Comparison of ENCODE assay signal across 8 cellular contexts in genomic region chr7:32494946-32495297, GRCh38. TPM values are rescaled to one million over a fixed set of nuclear protein-coding genes. Genes with fewer than 3 reads are reported as not detected.
DNase-seq lines count a peak whose midpoint lies in the region.

No MANE protein-coding gene starts in this region.

- peaks cover 9% of the 10 kb centered on the region in 2 donors for H3K4me1 ChIP-seq in mucosa of rectum (ENCODE audit: control insufficient read depth in 2 of 2, insufficient read depth in 2 of 2, low read length in 2 of 2)

- H3K9me3 ChIP-seq in mucosa of rectum (ENCODE audit: control insufficient read depth in 2 of 2, low read length in 2 of 2) = no peaks in the 10 kb centered on the region

- H3K4me1 Mint-ChIP-seq in activated naive CD4-positive, alpha-beta T cell treated with anti-CD3 and anti-CD28 coated beads, Interleukin-2, amount 50 U/mL, for 24 hours = peaks cover 23% of the 10 kb centered on the region

- no peaks in the 10 kb centered on the region for H3K27me3 ChIP-seq in mucosa of rectum (ENCODE audit: control insufficient read depth in 2 of 2, insufficient read depth in 2 of 2, low read length in 2 of 2)

- H3K36me3 Mint-ChIP-seq in activated naive CD4-positive, alpha-beta T cell treated with anti-CD3 and anti-CD28 coated beads, Interleukin-2, amount 50 U/mL, for 24 hours = peaks cover 5% of the 10 kb centered on the region

- H3K4me3 ChIP-seq in mucosa of rectum (ENCODE audit: low read length in 2 of 2) = peak overlapping the region; percentile 77 to 94

- H3K9me3 Mint-ChIP-seq in activated naive CD4-positive, alpha-beta T cell treated with anti-CD3 and anti-CD28 coated beads, Interleukin-2, amount 50 U/mL, for 24 hours = no peaks in the 10 kb centered on the region

- no peak for DNase-seq in activated naive CD4-positive, alpha-beta T cell (lab: John Stamatoyannopoulos, UW)
- peak; percentile 41 for DNase-seq in HS-5 (ENCODE audit: low read depth)
- no peak for DNase-seq in caudate nucleus (lab: John Stamatoyannopoulos, UW)
- no peak for DNase-seq in retina
- no peak for DNase-seq in HT-29 (ENCODE audit: low spot score)
- no peak for DNase-seq in activated CD4-positive, CD25-positive, alpha-beta regulatory T cell (lab: John Stamatoyannopoulos, UW)

- peak overlapping the region; percentile 92 for H3K4me3 Mint-ChIP-seq in activated naive CD4-positive, alpha-beta T cell treated with anti-CD3 and anti-CD28 coated beads, Interleukin-2, amount 50 U/mL, for 24 hours

- peak overlapping the region; percentile 91 to 96 for H3K9ac ChIP-seq in mucosa of rectum (ENCODE audit: low read depth in 1 of 2, low read length in 2 of 2)

- H3K27me3 Mint-ChIP-seq in activated naive CD4-positive, alpha-beta T cell treated with anti-CD3 and anti-CD28 coated beads, Interleukin-2, amount 50 U/mL, for 24 hours = no peaks in the 10 kb centered on the region

- H3K27ac Mint-ChIP-seq in activated naive CD4-positive, alpha-beta T cell treated with anti-CD3 and anti-CD28 coated beads, Interleukin-2, amount 50 U/mL, for 24 hours = peak overlapping the region; percentile 80

- no peaks in the 10 kb centered on the region for H3K36me3 ChIP-seq in mucosa of rectum (ENCODE audit: control insufficient read depth in 2 of 2, insufficient read depth in 2 of 2, low read length in 2 of 2)

- H3K27ac ChIP-seq in caudate nucleus (ENCODE audit: low read depth, low read length) = peak overlapping the region; percentile 85
- peak overlapping the region; percentile 91 to 92 for H3K27ac ChIP-seq in mucosa of rectum (ENCODE audit: low read depth in 2 of 2, low read length in 2 of 2)

RNA-seq across cellular contexts. Expression of gene AVL9, which starts 0.4 kb away (rescaled TPM):
- 46.6 and 51.5 TPM in 2 replicates for total RNA-seq in HT-29 (2014; rRNA removed; shearing (Covaris generic))

RNA-seq across cellular contexts. Expression of gene LSM5, which starts 4.7 kb away (rescaled TPM):
- total RNA-seq in HT-29 (2014; rRNA removed; shearing (Covaris generic)) = 11.3 and 22.8 TPM in 2 replicates
